9 cellular contexts compared by ENCODE assay signal in genomic region chr3:129593230-129593594, GRCh38. TPM values are rescaled to one million over a fixed set of nuclear protein-coding genes. Genes with fewer than 3 reads are reported as not detected.
DNase-seq lines count a peak whose midpoint lies in the region; ATAC-seq and TF ChIP-seq lines count a peak whose summit lies in the region.
"Had no signal": no experiment of that assay in that cellular context is flagged by ENCODE, and none has a peak within 500 bp of the region (broad histone marks: within the 10 kb centered on the region; RNA-seq: fewer than 3 reads in every experiment).

No MANE protein-coding gene starts in this region.

- TF ChIP-seq EP300 in sigmoid colon (IDR thresholded peaks at IDR 0.05), result no peak

- no TSS peak for BruUV-seq in OCI-LY7 (replicated peaks; lab: Mats Ljungman, UMichigan)

- peak overlapping the region; percentile 44 for H3K4me2 ChIP-seq in OCI-LY7 (ENCODE audit: low read length)

- peak; percentile 4 for TF ChIP-seq CTCF in GM10266 (IDR thresholded peaks at IDR 0.05; ENCODE audit: control insufficient read depth, insufficient read depth, low read depth, missing control alignments)
- TF ChIP-seq CTCF in OCI-LY7 (conservative IDR thresholded peaks at IDR 0.05; ENCODE audit: low read length), result peak; percentile 41
- peak; percentile 12 for TF ChIP-seq CTCF in fibroblast of villous mesenchyme (IDR thresholded peaks at IDR 0.05; ENCODE audit: insufficient read depth, low read depth, low read length)
- no peak for TF ChIP-seq CTCF in sigmoid colon (IDR thresholded peaks at IDR 0.05)

- intact Hi-C loops in OCI-LY7 (cut with micrococcal nuclease; ENCODE audit: unreplicated experiment) (no loop called here), sigmoid colon (cut with DNase I) (no loop called here)

- H3K27ac ChIP-seq in OCI-LY7 (ENCODE audit: low read depth, low read length, poor library complexity, severe bottlenecking), result peak overlapping the region; percentile 33
- peak overlapping the region; percentile 70 to 82 (median 78) for H3K27ac ChIP-seq in sigmoid colon
- H3K27ac ChIP-seq: epithelial cell of prostate had no signal

- TF ChIP-seq POLR2A in sigmoid colon (IDR thresholded peaks at IDR 0.05), result no peak

- H3K79me2 ChIP-seq in OCI-LY7 (ENCODE audit: insufficient read depth, low read depth, low read length), result no peaks in the 10 kb centered on the region

- WGBS in sigmoid colon, 2 donors, result 72 to 81% methylated on average over 8 of the region's 8 CpGs

- no peaks in the 10 kb centered on the region for H3K27me3 ChIP-seq in sigmoid colon

- no peaks in the 10 kb centered on the region for H3K9me3 ChIP-seq in OCI-LY7 (ENCODE audit: low read length)
- no peaks in the 10 kb centered on the region for H3K9me3 ChIP-seq in sigmoid colon

- H3K36me3 ChIP-seq in OCI-LY7 (ENCODE audit: insufficient read depth, low read length) (no peaks in the 10 kb centered on the region), sigmoid colon (no peaks in the 10 kb centered on the region)

- no peaks in the 10 kb centered on the region for H3K9me2 ChIP-seq in OCI-LY7 (ENCODE audit: insufficient read depth, low read length)

- ATAC-seq in HG02678 (IDR thresholded peaks at IDR 0.05; ENCODE audit: unreplicated experiment), result no peak

- CTCF ChIA-PET in OCI-LY7 (lab: Charles Lee; ENCODE audit: unreplicated experiment), result no interaction called here

- peak overlapping the region; percentile 86 for H2AFZ ChIP-seq in OCI-LY7 (ENCODE audit: low read length)

- no peak overlapping the region for H3K4me3 ChIP-seq in OCI-LY7 (ENCODE audit: low read depth, low read length, poor library complexity, severe bottlenecking)
- no peak overlapping the region for H3K4me3 ChIP-seq in fibroblast of villous mesenchyme (ENCODE audit: low read depth, low read length)
- H3K4me3 ChIP-seq in sigmoid colon, result no peak overlapping the region

- DNase-seq in GM10266 (ENCODE audit: extremely low spot score) (no peak), OCI-LY7 (ENCODE audit: low spot score) (no peak), fibroblast of villous mesenchyme (ENCODE audit: low read depth) (no peak), sigmoid colon (no peak), inferior parietal cortex (ENCODE audit: extremely low spot score) (no peak), HK-2 (ENCODE audit: unreplicated experiment) (no peak), D341Med (ENCODE audit: low spot score) (no peak)

- H4K20me1 ChIP-seq in OCI-LY7 (ENCODE audit: insufficient read depth, low read length), result no peaks in the 10 kb centered on the region

- POLR2A ChIA-PET in OCI-LY7 (lab: Charles Lee), result interaction anchor here (1.4 kb wide), 1 partner anchor 67 kb away, joined by 4 read pairs; no protein-coding TSS in a partner anchor

- H3K4me1 ChIP-seq in OCI-LY7 (ENCODE audit: insufficient read depth, low read length, poor library complexity, severe bottlenecking), result peaks cover 29% of the 10 kb centered on the region
- H3K4me1 ChIP-seq in sigmoid colon, result peaks cover 0 to 75% (median 61%) of the 10 kb centered on the region in 4 donors

RNA-seq across cellular contexts. Expression of gene PLXND1, which starts 13.3 kb away (rescaled TPM):
- total RNA-seq in OCI-LY7 (2014; rRNA removed; shearing (Covaris generic)), result 6.0 and 6.8 TPM in 2 replicates
- 4.7 and 5.3 TPM in 2 replicates for total RNA-seq in OCI-LY7 (2022)
- 91.8 and 97.2 TPM in 2 replicates for total RNA-seq in fibroblast of villous mesenchyme
- 10 to 100 TPM; 36.9 to 77.0 (median 61.8) TPM for total RNA-seq in sigmoid colon
- polyA plus RNA-seq in sigmoid colon, result 10 to 100 TPM in 2 of 3 donors, 1 to 10 TPM in 1; 9.6 to 42.0 (median 15.7) TPM

RNA-seq across cellular contexts. Expression of gene H1-8, which starts 50.2 kb away (rescaled TPM):
- total RNA-seq in OCI-LY7 (2014; rRNA removed; shearing (Covaris generic)), result not detected in 2 replicates
- total RNA-seq in OCI-LY7 (2022) (not detected in 2 replicates), fibroblast of villous mesenchyme (not detected in 2 replicates), sigmoid colon (not detected)
- polyA plus RNA-seq in sigmoid colon, result not detected

Comparison
In these comparisons a context has a peak if more than half of its experiments do, and no peak if none do; other contexts are left out.
1. CTCF ChIP-seq: peak in GM10266 (single experiment), OCI-LY7 (single experiment) and fibroblast of villous mesenchyme (single experiment); none in sigmoid colon (0 of 4).
2. RNA of gene PLXND1, which starts 13.3 kb away (total RNA-seq): 91.8 to 97.2 TPM in fibroblast of villous mesenchyme and 36.9 to 77.0 TPM in sigmoid colon; 4.7 to 6.8 TPM in OCI-LY7; every median in the first group is over 4 times any median in the second.